ENCODE assay signal across 1 cellular context in the genomic region with DNA sequence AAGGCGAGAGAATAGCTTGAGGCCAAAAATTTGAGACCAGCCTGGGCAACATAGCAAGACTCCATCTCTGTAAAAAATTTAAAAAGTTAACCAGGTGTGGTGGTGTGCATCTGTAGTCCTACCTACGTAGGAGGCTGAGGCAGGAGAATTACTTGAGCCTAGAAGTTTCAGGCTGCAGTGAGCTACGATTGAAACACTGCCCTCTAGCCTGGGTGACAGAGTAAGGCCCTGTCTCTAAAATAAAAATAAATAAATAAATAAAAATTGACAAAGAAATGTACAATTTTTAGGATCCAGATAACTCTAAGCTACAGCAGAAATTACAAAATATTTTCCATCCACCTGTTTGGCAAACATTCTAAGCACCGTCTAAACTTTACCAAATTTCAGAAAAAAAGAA.
TF ChIP-seq lines count a peak whose summit lies in the region.

No MANE protein-coding gene starts in this region.

TF ChIP-seq in K562, 482 proteins besides CTCF, POLR2A, EP300 and RAD21:
- TF ChIP-seq, protein P1, sequence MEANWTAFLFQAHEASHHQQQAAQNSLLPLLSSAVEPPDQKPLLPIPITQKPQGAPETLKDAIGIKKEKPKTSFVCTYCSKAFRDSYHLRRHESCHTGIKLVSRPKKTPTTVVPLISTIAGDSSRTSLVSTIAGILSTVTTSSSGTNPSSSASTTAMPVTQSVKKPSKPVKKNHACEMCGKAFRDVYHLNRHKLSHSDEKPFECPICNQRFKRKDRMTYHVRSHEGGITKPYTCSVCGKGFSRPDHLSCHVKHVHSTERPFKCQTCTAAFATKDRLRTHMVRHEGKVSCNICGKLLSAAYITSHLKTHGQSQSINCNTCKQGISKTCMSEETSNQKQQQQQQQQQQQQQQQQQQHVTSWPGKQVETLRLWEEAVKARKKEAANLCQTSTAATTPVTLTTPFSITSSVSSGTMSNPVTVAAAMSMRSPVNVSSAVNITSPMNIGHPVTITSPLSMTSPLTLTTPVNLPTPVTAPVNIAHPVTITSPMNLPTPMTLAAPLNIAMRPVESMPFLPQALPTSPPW (CRISPR knock-in tag; IDR thresholded peaks at IDR 0.05): no peak
- no peak for TF ChIP-seq POLR3G (IDR thresholded peaks at IDR 0.05; ENCODE audit: extremely low read depth, insufficient read length, insufficient replicate concordance)
- TF ChIP-seq ZNF79 (CRISPR knock-in tag; IDR thresholded peaks at IDR 0.05; ENCODE audit: low read depth): no peak
- TF ChIP-seq ELF1 (tag; IDR thresholded peaks at IDR 0.05): no peak
- TF ChIP-seq NFRKB (IDR thresholded peaks at IDR 0.05; ENCODE audit: low read depth): no peak
- TF ChIP-seq ZNF717 (CRISPR knock-in tag; IDR thresholded peaks at IDR 0.05): no peak
- TF ChIP-seq, protein P2, sequence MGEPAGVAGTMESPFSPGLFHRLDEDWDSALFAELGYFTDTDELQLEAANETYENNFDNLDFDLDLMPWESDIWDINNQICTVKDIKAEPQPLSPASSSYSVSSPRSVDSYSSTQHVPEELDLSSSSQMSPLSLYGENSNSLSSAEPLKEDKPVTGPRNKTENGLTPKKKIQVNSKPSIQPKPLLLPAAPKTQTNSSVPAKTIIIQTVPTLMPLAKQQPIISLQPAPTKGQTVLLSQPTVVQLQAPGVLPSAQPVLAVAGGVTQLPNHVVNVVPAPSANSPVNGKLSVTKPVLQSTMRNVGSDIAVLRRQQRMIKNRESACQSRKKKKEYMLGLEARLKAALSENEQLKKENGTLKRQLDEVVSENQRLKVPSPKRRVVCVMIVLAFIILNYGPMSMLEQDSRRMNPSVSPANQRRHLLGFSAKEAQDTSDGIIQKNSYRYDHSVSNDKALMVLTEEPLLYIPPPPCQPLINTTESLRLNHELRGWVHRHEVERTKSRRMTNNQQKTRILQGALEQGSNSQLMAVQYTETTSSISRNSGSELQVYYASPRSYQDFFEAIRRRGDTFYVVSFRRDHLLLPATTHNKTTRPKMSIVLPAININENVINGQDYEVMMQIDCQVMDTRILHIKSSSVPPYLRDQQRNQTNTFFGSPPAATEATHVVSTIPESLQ (CRISPR knock-in tag; IDR thresholded peaks at IDR 0.05): no peak
